In the genomic region with DNA sequence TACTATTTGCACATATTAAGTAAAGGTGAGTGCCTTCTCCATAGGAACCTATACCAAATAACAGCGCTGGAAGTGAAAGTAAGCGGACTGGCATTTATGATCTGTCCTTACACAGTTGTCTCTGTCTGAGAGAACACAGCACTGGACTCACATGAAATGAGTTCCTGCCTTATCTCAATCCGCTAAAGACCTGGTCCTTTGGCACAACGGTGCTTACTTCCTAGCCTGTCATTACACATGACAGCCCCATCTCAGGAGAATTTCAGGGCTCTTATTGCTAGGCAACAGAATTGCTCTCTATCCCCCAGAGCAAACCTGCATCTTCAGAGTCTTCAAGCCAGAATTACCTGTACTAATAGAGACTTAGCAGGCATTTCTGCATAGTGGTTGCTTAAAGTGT, we compare ENCODE assay signal across 12 cellular contexts. TPM values are rescaled to one million over a fixed set of nuclear protein-coding genes. Genes with fewer than 3 reads are reported as not detected.
"Had no signal": no experiment of that assay in that cellular context is flagged by ENCODE, and none has a peak within 500 bp of the region (broad histone marks: within the 10 kb centered on the region; RNA-seq: fewer than 3 reads in every experiment).

No MANE protein-coding gene starts in this region.

- ATAC-seq: effector memory CD8-positive, alpha-beta T cell; sciatic nerve; upper lobe of right lung had no signal

- H3K27ac Mint-ChIP-seq: activated B cell treated with CpG ODN at 0.5 μM for 24 hours; activated CD4-positive, alpha-beta T cell treated with anti-CD3 and anti-CD28 coated beads, Interleukin-2, amount 10 ng/mL, durations not matched to agents 24 days and 14 days; activated naive CD4-positive, alpha-beta T cell treated with anti-CD3 and anti-CD28 coated beads, Interleukin-2, amount 10 ng/mL, durations not matched to agents 7 days and 5 days; effector memory CD8-positive, alpha-beta T cell had no signal

- H3K4me3 ChIP-seq: upper lobe of right lung had no signal

- H3K4me3 Mint-ChIP-seq: activated B cell treated with CpG ODN at 0.5 μM for 24 hours; activated CD4-positive, alpha-beta T cell treated with anti-CD3 and anti-CD28 coated beads, Interleukin-2, amount 10 ng/mL, durations not matched to agents 24 days and 14 days; activated naive CD4-positive, alpha-beta T cell treated with anti-CD3 and anti-CD28 coated beads, Interleukin-2, amount 10 ng/mL, durations not matched to agents 7 days and 5 days; central memory CD8-positive, alpha-beta T cell; effector memory CD8-positive, alpha-beta T cell had no signal

- H3K27me3 ChIP-seq: upper lobe of right lung had no signal

- H3K27ac ChIP-seq: upper lobe of right lung had no signal

- H3K9me3 Mint-ChIP-seq: activated B cell treated with CpG ODN at 0.5 μM for 24 hours; activated CD4-positive, alpha-beta T cell treated with anti-CD3 and anti-CD28 coated beads, Interleukin-2, amount 10 ng/mL, durations not matched to agents 24 days and 14 days; activated naive CD4-positive, alpha-beta T cell treated with anti-CD3 and anti-CD28 coated beads, Interleukin-2, amount 10 ng/mL, durations not matched to agents 7 days and 5 days; central memory CD8-positive, alpha-beta T cell had no signal

- DNase-seq: activated B cell treated with CpG ODN at 0.5 μM for 24 hours; activated CD4-positive, alpha-beta T cell treated with anti-CD3 and anti-CD28 coated beads, Interleukin-2, amount 10 ng/mL, durations not matched to agents 24 days and 14 days; activated CD8-positive, alpha-beta memory T cell treated with anti-CD3 and anti-CD28 coated beads for 24 hours; activated naive CD4-positive, alpha-beta T cell treated with anti-CD3 and anti-CD28 coated beads, Interleukin-2, amount 10 ng/mL, durations not matched to agents 7 days and 5 days; effector memory CD8-positive, alpha-beta T cell; midbrain; stimulated activated CD4-positive, alpha-beta T cell treated with anti-CD3 and anti-CD28 coated beads, Interleukin-12 subunit alpha, Interleukin-12 subunit beta, amount 100 ng/mL, for 4 hours; stimulated activated naive CD4-positive, alpha-beta T cell; T-helper 2 cell; upper lobe of right lung had no signal

- H3K9me3 ChIP-seq: upper lobe of right lung had no signal

- H3K36me3 Mint-ChIP-seq: activated naive CD4-positive, alpha-beta T cell treated with anti-CD3 and anti-CD28 coated beads, Interleukin-2, amount 10 ng/mL, durations not matched to agents 7 days and 5 days had no signal

RNA-seq across cellular contexts. Expression of a gene that starts 4.3 kb away (rescaled TPM):
- total RNA-seq: activated CD4-positive, alpha-beta T cell treated with anti-CD3 and anti-CD28 coated beads, Interleukin-2, amount 10 ng/mL, durations not matched to agents 24 days and 14 days had no signal
